ENCODE assay signal across 16 cellular contexts in genomic region chr3:45508659-45509037, GRCh38.
DNase-seq lines count a peak whose midpoint lies in the region; ATAC-seq and TF ChIP-seq lines count a peak whose summit lies in the region.
"Had no signal": no experiment of that assay in that cellular context is flagged by ENCODE, and none has a peak within 500 bp of the region (broad histone marks: within the 10 kb centered on the region; RNA-seq: fewer than 3 reads in every experiment).

No MANE protein-coding gene starts in this region.

- H3K9me3 ChIP-seq in SK-N-SH, result no peaks in the 10 kb centered on the region
- no peaks in the 10 kb centered on the region for H3K9me3 ChIP-seq in endodermal cell (ENCODE audit: control insufficient read depth, low read length)
- no peaks in the 10 kb centered on the region for H3K9me3 ChIP-seq in mucosa of rectum (ENCODE audit: control insufficient read depth in 2 of 2, low read length in 2 of 2)
- no peaks in the 10 kb centered on the region for H3K9me3 ChIP-seq in vagina
- H3K9me3 ChIP-seq: adrenal gland; BLaER1 treated with 17β-estradiol and CSF1 and Interleukin-3, amounts not matched to agents 10 nM and 100 nM had no signal

- H4K20me1 ChIP-seq in SK-N-SH (ENCODE audit: insufficient read depth), result no peaks in the 10 kb centered on the region

- TF ChIP-seq RAD21 in SK-N-SH (IDR thresholded peaks at IDR 0.05; ENCODE audit: low read length), result no peak

- TF ChIP-seq CTCF in SK-N-SH (IDR thresholded peaks at IDR 0.05), result no peak
- TF ChIP-seq CTCF in endodermal cell (conservative IDR thresholded peaks at IDR 0.05), result no peak
- TF ChIP-seq CTCF in vagina (IDR thresholded peaks at IDR 0.05), result no peak

- no peaks in the 10 kb centered on the region for H3K27me3 Mint-ChIP-seq in endodermal cell (ENCODE audit: insufficient read depth)
- no peaks in the 10 kb centered on the region for H3K27me3 Mint-ChIP-seq in activated CD8-positive, alpha-beta memory T cell treated with anti-CD3 and anti-CD28 coated beads, Interleukin-2, amount 10 ng/mL, durations not matched to agents 7 days and 5 days
- H3K27me3 Mint-ChIP-seq: central memory CD8-positive, alpha-beta T cell; stimulated activated naive CD8-positive, alpha-beta T cell treated with anti-CD3 and anti-CD28 coated beads, Interleukin-15, Interleukin-2, amounts not matched to agents 100 ng/mL and 50 ng/mL, for 24 hours had no signal

- TF ChIP-seq EP300 in SK-N-SH (IDR thresholded peaks at IDR 0.05; ENCODE audit: borderline replicate concordance in 1 of 2, low read depth in 1 of 2, low read length in 1 of 2), result no peak

- H3K27ac Mint-ChIP-seq in endodermal cell, result no peak overlapping the region
- no peak overlapping the region for H3K27ac Mint-ChIP-seq in activated CD8-positive, alpha-beta memory T cell treated with anti-CD3 and anti-CD28 coated beads, Interleukin-2, amount 10 ng/mL, durations not matched to agents 7 days and 5 days
- H3K27ac Mint-ChIP-seq: stimulated activated naive CD8-positive, alpha-beta T cell treated with anti-CD3 and anti-CD28 coated beads, Interleukin-15, Interleukin-2, amounts not matched to agents 100 ng/mL and 50 ng/mL, for 24 hours had no signal

- no peak overlapping the region for H2AFZ ChIP-seq in SK-N-SH (ENCODE audit: low read depth)

- H3K36me3 Mint-ChIP-seq in endodermal cell (ENCODE audit: low read depth), result peaks cover 17% of the 10 kb centered on the region
- peaks cover under 1% of the 10 kb centered on the region for H3K36me3 Mint-ChIP-seq in activated CD8-positive, alpha-beta memory T cell treated with anti-CD3 and anti-CD28 coated beads, Interleukin-2, amount 10 ng/mL, durations not matched to agents 7 days and 5 days

- no peaks in the 10 kb centered on the region for H3K9me3 Mint-ChIP-seq in endodermal cell
- no peaks in the 10 kb centered on the region for H3K9me3 Mint-ChIP-seq in activated CD8-positive, alpha-beta memory T cell treated with anti-CD3 and anti-CD28 coated beads, Interleukin-2, amount 10 ng/mL, durations not matched to agents 7 days and 5 days (ENCODE audit: low read depth)
- H3K9me3 Mint-ChIP-seq: central memory CD8-positive, alpha-beta T cell; stimulated activated naive CD8-positive, alpha-beta T cell treated with anti-CD3 and anti-CD28 coated beads, Interleukin-15, Interleukin-2, amounts not matched to agents 100 ng/mL and 50 ng/mL, for 24 hours had no signal

- 0 out of 2 replicates have a peak overlapping the region, but pooled peaks have one; percentile 38 for H3K4me2 ChIP-seq in SK-N-SH

- peak overlapping the region in 1 of 2 experiments; percentile 76; a peak in 2 of 4 replicates for H3K27ac ChIP-seq in SK-N-SH (ENCODE audit: low read depth in 2 of 2, low read length in 1 of 2)
- H3K27ac ChIP-seq in endodermal cell (ENCODE audit: low read depth, low read length), result peak overlapping the region; percentile 99
- H3K27ac ChIP-seq in mucosa of rectum (ENCODE audit: low read depth in 2 of 2, low read length in 2 of 2), result peak overlapping the region; percentile 38 to 52
- peak overlapping the region; percentile 32 for H3K27ac ChIP-seq in vagina
- H3K27ac ChIP-seq: 22Rv1; adrenal gland; BLaER1 treated with 17β-estradiol and CSF1 and Interleukin-3, amounts not matched to agents 10 nM and 100 nM had no signal

- ATAC-seq in SK-N-SH treated with all-trans-retinoic acid at 6 μM for 48 hours, result no peak
- ATAC-seq in activated CD8-positive, alpha-beta memory T cell treated with anti-CD3 and anti-CD28 coated beads, Interleukin-2, amount 10 ng/mL, durations not matched to agents 7 days and 5 days, result no peak
- ATAC-seq in activated CD4-positive, CD25-positive, alpha-beta regulatory T cell treated with anti-CD3 and anti-CD28 coated beads, Interleukin-2, amount 50 U/mL, for 24 hours, result no peak
- ATAC-seq: left colon had no signal

- H3K4me1 Mint-ChIP-seq in endodermal cell, result no peaks in the 10 kb centered on the region
- no peaks in the 10 kb centered on the region for H3K4me1 Mint-ChIP-seq in activated CD8-positive, alpha-beta memory T cell treated with anti-CD3 and anti-CD28 coated beads, Interleukin-2, amount 10 ng/mL, durations not matched to agents 7 days and 5 days
- H3K4me1 Mint-ChIP-seq: central memory CD8-positive, alpha-beta T cell had no signal

- no peak for TF ChIP-seq POLR2A in vagina (IDR thresholded peaks at IDR 0.05)

- no peak for DNase-seq in SK-N-SH
- DNase-seq in endodermal cell, result no peak
- no peak for DNase-seq in vagina (ENCODE audit: extremely low spot score in 2 of 2)
- no peak for DNase-seq in ureter (ENCODE audit: low spot score)
- DNase-seq in activated CD8-positive, alpha-beta memory T cell treated with anti-CD3 and anti-CD28 coated beads, Interleukin-2, amount 10 ng/mL, durations not matched to agents 7 days and 5 days, result no peak
- DNase-seq: activated CD8-positive, alpha-beta memory T cell treated with anti-CD3 and anti-CD28 coated beads, Interleukin-2, amount 50 U/mL, for 4 hours; activated effector memory CD4-positive, alpha-beta T cell treated with anti-CD3 and anti-CD28 coated beads, Interleukin-2, amount 50 U/mL, for 16 hours; left colon had no signal

- H3K27me3 ChIP-seq in SK-N-SH (ENCODE audit: insufficient read depth) (no peaks in the 10 kb centered on the region), endodermal cell (ENCODE audit: control insufficient read depth, insufficient read depth, low read length, poor library complexity, severe bottlenecking) (no peaks in the 10 kb centered on the region), mucosa of rectum (ENCODE audit: control insufficient read depth in 2 of 2, insufficient read depth in 2 of 2, low read length in 2 of 2) (no peaks in the 10 kb centered on the region), vagina (no peaks in the 10 kb centered on the region)
- H3K27me3 ChIP-seq: adrenal gland; BLaER1 treated with 17β-estradiol and CSF1 and Interleukin-3, amounts not matched to agents 10 nM and 100 nM had no signal

- peaks cover 6 to 8% of the 10 kb centered on the region in 2 experiments for H3K36me3 ChIP-seq in SK-N-SH (replicated peaks in 1 of 2; ENCODE audit: control insufficient read depth in 1 of 2, insufficient read depth in 2 of 2, low read length in 1 of 2)
- H3K36me3 ChIP-seq in endodermal cell (ENCODE audit: control insufficient read depth, insufficient read depth, low read length), result peaks cover 18% of the 10 kb centered on the region
- peaks cover 4 to 7% of the 10 kb centered on the region in 2 donors for H3K36me3 ChIP-seq in mucosa of rectum (ENCODE audit: control insufficient read depth in 2 of 2, insufficient read depth in 2 of 2, low read length in 2 of 2)
- H3K36me3 ChIP-seq in vagina, result peaks cover 0 to 5% of the 10 kb centered on the region in 2 donors

- H3K4me1 ChIP-seq in SK-N-SH (ENCODE audit: control insufficient read depth in 1 of 2, insufficient read depth in 2 of 2, low read depth in 1 of 2, low read length in 1 of 2) (peaks cover 2 to 30% of the 10 kb centered on the region in 2 experiments; a peak in 3 of 4 replicates), endodermal cell (ENCODE audit: control insufficient read depth, insufficient read depth, low read length) (peaks cover 4% of the 10 kb centered on the region), mucosa of rectum (ENCODE audit: control insufficient read depth in 2 of 2, insufficient read depth in 2 of 2, low read length in 2 of 2) (peaks cover 0 to 11% of the 10 kb centered on the region in 2 donors), vagina (peaks cover 22% of the 10 kb centered on the region)
- H3K4me1 ChIP-seq: adrenal gland had no signal

- no peaks in the 10 kb centered on the region for H3K9me2 ChIP-seq in SK-N-SH

- peaks cover 31% of the 10 kb centered on the region for H3F3A ChIP-seq in SK-N-SH (replicated peaks; ENCODE audit: insufficient read depth)

- CTCF ChIA-PET in SK-N-SH (lab: Yijun Ruan, JAX), result interaction anchor here (1.0 to 10.4 kb wide), 8 partner anchors 146 to 472 kb away, joined by 3 to 135 read pairs (median 26); partner anchors contain the start of gene TMEM158
- CTCF ChIA-PET in activated CD8-positive, alpha-beta memory T cell treated with anti-CD3 and anti-CD28 coated beads, Interleukin-2, amount 10 ng/mL, durations not matched to agents 7 days and 5 days (lab: Charles Lee), result interaction anchor here (1.1 to 5.7 kb wide), 4 partner anchors 148 to 557 kb away, joined by 3 to 66 read pairs (median 32); no protein-coding TSS in a partner anchor

- intact Hi-C loops in vagina (cut with DNase I), result loop anchor here (5.0 to 10.0 kb wide), 2 partner anchors 284 to 466 kb away; partner anchors contain the start of gene TMEM158

- H3K4me3 Mint-ChIP-seq in endodermal cell, result no peak overlapping the region
- no peak overlapping the region for H3K4me3 Mint-ChIP-seq in activated CD8-positive, alpha-beta memory T cell treated with anti-CD3 and anti-CD28 coated beads, Interleukin-2, amount 10 ng/mL, durations not matched to agents 7 days and 5 days
- H3K4me3 Mint-ChIP-seq: central memory CD8-positive, alpha-beta T cell; stimulated activated naive CD8-positive, alpha-beta T cell treated with anti-CD3 and anti-CD28 coated beads, Interleukin-15, Interleukin-2, amounts not matched to agents 100 ng/mL and 50 ng/mL, for 24 hours had no signal

- no peaks in the 10 kb centered on the region for H3K79me2 ChIP-seq in SK-N-SH (ENCODE audit: insufficient read depth)

- H3K4me3 ChIP-seq in SK-N-SH (ENCODE audit: low read depth in 2 of 2, low read length in 1 of 2), result no peak overlapping the region
- H3K4me3 ChIP-seq in endodermal cell (ENCODE audit: low read length), result no peak overlapping the region
- no peak overlapping the region for H3K4me3 ChIP-seq in mucosa of rectum (ENCODE audit: low read length in 2 of 2)
- no peak overlapping the region for H3K4me3 ChIP-seq in vagina
- H3K4me3 ChIP-seq: adrenal gland; BLaER1 treated with 17β-estradiol and CSF1 and Interleukin-3, amounts not matched to agents 10 nM and 100 nM had no signal

- POLR2A ChIA-PET in SK-N-SH (lab: Yijun Ruan, JAX), result no interaction called here

- H3K9ac ChIP-seq in SK-N-SH (peak overlapping the region; percentile 28; the same call in 1 of the 2 replicates), endodermal cell (ENCODE audit: extremely low read depth, low read length, poor library complexity, severe bottlenecking) (no peak overlapping the region), mucosa of rectum (ENCODE audit: low read depth in 1 of 2, low read length in 2 of 2) (no peak overlapping the region)

TF ChIP-seq in SK-N-SH, 30 proteins besides CTCF, POLR2A, EP300 and RAD21 (continues in another document):
- TF ChIP-seq EZH2phosphoT487 (IDR thresholded peaks at IDR 0.05; ENCODE audit: borderline replicate concordance, low read depth) (no peak), GABPA (IDR thresholded peaks at IDR 0.05; ENCODE audit: low read depth) (no peak), FOXM1 (IDR thresholded peaks at IDR 0.05; ENCODE audit: low read depth) (no peak), RFX5 (IDR thresholded peaks at IDR 0.05; ENCODE audit: low read length) (no peak), FOSL2 (IDR thresholded peaks at IDR 0.05; ENCODE audit: borderline replicate concordance, low read depth) (no peak)

TF ChIP-seq in SK-N-SH treated with all-trans-retinoic acid at 6 μM for 48 hours, 23 proteins besides CTCF, POLR2A, EP300 and RAD21:
- TF ChIP-seq GLIS3 (CRISPR knock-in tag; IDR thresholded peaks at IDR 0.05), result no peak
- no peak for TF ChIP-seq ZC3H10 (CRISPR knock-in tag; IDR thresholded peaks at IDR 0.05)
TF ChIP-seq in SK-N-SH treated with all-trans-retinoic acid at 6 μM for 48 hours: peak in this region for 0.
